In the genomic region with DNA sequence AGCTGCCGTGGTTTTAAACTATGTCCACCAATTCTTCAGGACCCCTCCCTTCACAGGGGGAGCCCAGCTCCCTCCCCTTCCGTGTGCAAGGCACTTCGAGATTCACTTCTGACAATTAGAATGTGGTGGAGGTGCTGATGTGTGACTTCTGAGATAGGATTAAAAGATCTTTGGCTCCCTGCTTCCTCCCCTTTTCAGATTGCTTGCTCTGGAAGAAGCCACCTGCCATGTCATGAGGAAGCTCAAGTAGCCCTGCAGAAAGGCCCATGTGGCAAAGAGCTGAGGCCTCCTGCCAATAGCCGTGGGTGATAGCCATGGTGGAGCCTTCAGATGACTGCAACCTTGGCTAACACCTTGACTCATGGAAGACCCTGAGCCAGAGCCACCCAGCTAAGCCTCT, we compare ENCODE assay signal across 6 cellular contexts.
"Had no signal": no experiment of that assay in that cellular context is flagged by ENCODE, and none has a peak within 500 bp of the region (broad histone marks: within the 10 kb centered on the region; RNA-seq: fewer than 3 reads in every experiment).

No MANE protein-coding gene starts in this region.

- DNase-seq: IMR-90, KBM-7 had no signal

- H3K27ac ChIP-seq: HL-60 had no signal

- FAIRE-seq: HepG2, HTR-8/SVneo, K562 had no signal

- H3K4me3 ChIP-seq: K562 had no signal
